18 cellular contexts compared by ENCODE assay signal in the genomic region with DNA sequence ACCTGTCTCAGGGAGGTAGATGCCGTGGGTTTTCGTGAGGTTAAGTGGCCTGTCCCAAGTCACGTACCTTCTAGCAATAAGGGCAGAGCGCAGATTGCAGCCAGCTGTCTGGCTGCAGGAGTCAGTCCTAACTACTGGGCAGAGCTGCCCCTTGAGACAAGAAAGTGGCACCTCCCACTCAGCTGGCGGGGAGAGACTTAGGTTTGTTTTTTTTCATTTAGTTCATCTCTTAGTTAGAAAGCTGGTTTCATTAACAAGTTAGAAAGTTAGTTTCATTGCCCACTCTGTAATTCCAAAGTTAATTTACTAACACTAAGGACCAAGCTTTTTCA.
DNase-seq lines count a peak whose midpoint lies in the region; ATAC-seq, FAIRE-seq and TF ChIP-seq lines count a peak whose summit lies in the region.
"Had no signal": no experiment of that assay in that cellular context is flagged by ENCODE, and none has a peak within 500 bp of the region (broad histone marks: within the 10 kb centered on the region; RNA-seq: fewer than 3 reads in every experiment).

No MANE protein-coding gene starts in this region.

- H3K4me3 ChIP-seq in A549 (no peak overlapping the region), NB4 (ENCODE audit: low read depth, low read length) (no peak overlapping the region), neural progenitor cell (no peak overlapping the region), testis (no peak overlapping the region)
- H3K4me3 ChIP-seq: spleen had no signal

- peak overlapping the region; percentile 81 to 91 for H3K27ac ChIP-seq in A549
- no peak overlapping the region for H3K27ac ChIP-seq in neural progenitor cell
- H3K27ac ChIP-seq in testis, result no peak overlapping the region
- H3K27ac ChIP-seq: HL-60 had no signal

- peaks cover 34% of the 10 kb centered on the region for H3F3A ChIP-seq in neural progenitor cell (ENCODE audit: low read depth)

- H4K20me1 ChIP-seq in neural progenitor cell (ENCODE audit: low read depth), result peaks cover 5% of the 10 kb centered on the region

- H3K27me3 Mint-ChIP-seq in chondrocyte (ENCODE audit: low read depth) (no peaks in the 10 kb centered on the region), neural progenitor cell (ENCODE audit: insufficient read depth, low read depth) (peaks cover 6% of the 10 kb centered on the region)

- no peaks in the 10 kb centered on the region for H3K9me3 Mint-ChIP-seq in chondrocyte (ENCODE audit: low read depth)
- H3K9me3 Mint-ChIP-seq in neural progenitor cell, result no peaks in the 10 kb centered on the region
- H3K9me3 Mint-ChIP-seq: natural killer cell treated with Interleukin-12 subunit alpha and Interleukin-12 subunit beta and Interleukin-15 and Interleukin-18, amount 100 ng/mL, for 72 hours had no signal

- peaks cover 45% of the 10 kb centered on the region for H3K4me1 ChIP-seq in A549
- H3K4me1 ChIP-seq in neural progenitor cell, result peaks cover 32% of the 10 kb centered on the region
- peaks cover 12% of the 10 kb centered on the region for H3K4me1 ChIP-seq in testis

- no peaks in the 10 kb centered on the region for H3K36me3 ChIP-seq in neural progenitor cell
- H3K36me3 ChIP-seq in testis (ENCODE audit: low read depth, missing control alignments), result no peaks in the 10 kb centered on the region
- H3K36me3 ChIP-seq: spleen had no signal

- no peak for FAIRE-seq in A549 (lab: Jason Lieb, UNC)

- WGBS in A549 (ENCODE audit: missing lambda C conversion rate), result 87% methylated on average over 5 of the region's 5 CpGs
- WGBS in testis, 2 donors, result 85 to 89% methylated on average over 5 of the region's 5 CpGs

- H2AFZ ChIP-seq in neural progenitor cell (replicated peaks), result no peak overlapping the region

- peak in 1 of 2 experiments; percentile 49; a peak in 3 of 6 replicates for ATAC-seq in A549
- ATAC-seq: natural killer cell treated with Interleukin-12 subunit alpha and Interleukin-12 subunit beta and Interleukin-15 and Interleukin-18, amount 100 ng/mL, for 72 hours; T-cell had no signal

- no peaks in the 10 kb centered on the region for H3K36me3 Mint-ChIP-seq in chondrocyte (ENCODE audit: low read depth)
- no peaks in the 10 kb centered on the region for H3K36me3 Mint-ChIP-seq in neural progenitor cell
- H3K36me3 Mint-ChIP-seq: activated naive CD8-positive, alpha-beta T cell; natural killer cell treated with Interleukin-12 subunit alpha and Interleukin-12 subunit beta and Interleukin-15 and Interleukin-18, amount 100 ng/mL, for 72 hours; T-cell had no signal

- TF ChIP-seq POLR2A in A549 (IDR thresholded peaks at IDR 0.05; ENCODE audit: low read length) (no peak), NB4 (IDR thresholded peaks at IDR 0.05; ENCODE audit: extremely low read depth, insufficient read length) (no peak), testis (IDR thresholded peaks at IDR 0.05) (no peak)

- H3K27me3 ChIP-seq in neural progenitor cell, result no peaks in the 10 kb centered on the region
- H3K27me3 ChIP-seq in testis, result no peaks in the 10 kb centered on the region

- intact Hi-C loops in testis (cut with DNase I; ENCODE audit: low total_unique reads), result no loop called here

- DNase-seq in A549 (ENCODE audit: low read depth in 1 of 2, low spot score in 1 of 2) (no peak), NB4 (ENCODE audit: low read depth) (peak; percentile 15), chondrocyte (ENCODE audit: low spot score) (no peak), neural progenitor cell (ENCODE audit: low spot score) (no peak), COR-L47 (lab: John Stamatoyannopoulos, UW) (no peak), testis (no peak), cerebellar nuclear complex (lab: John Stamatoyannopoulos, UW) (no peak)
- no peak for DNase-seq in effector CD8-positive, alpha-beta T cell (lab: John Stamatoyannopoulos, UW)
- DNase-seq: activated CD8-positive, alpha-beta memory T cell treated with anti-CD3 and anti-CD28 coated beads, Interleukin-2, amount 50 U/mL, for 48 hours; AML-193; erythroblast; Kasumi-1; NCI-H2081 treated with DMSO at 0.1 percent for 48 hours; spleen; T-cell had no signal

- H3K4me2 ChIP-seq in A549 (peak overlapping the region; percentile 45), neural progenitor cell (peak overlapping the region; percentile 67)

- TF ChIP-seq CTCF in A549 (IDR thresholded peaks at IDR 0.05) (no peak), NB4 (IDR thresholded peaks at IDR 0.05; ENCODE audit: low read depth, low read length) (no peak), chondrocyte (IDR thresholded peaks at IDR 0.05) (no peak), neural progenitor cell (IDR thresholded peaks at IDR 0.05) (no peak), testis (IDR thresholded peaks at IDR 0.05) (no peak)

- H3K79me2 ChIP-seq in neural progenitor cell (ENCODE audit: low read depth), result no peaks in the 10 kb centered on the region

- H3K4me3 Mint-ChIP-seq in chondrocyte (ENCODE audit: unreplicated experiment), result no peak overlapping the region
- no peak overlapping the region for H3K4me3 Mint-ChIP-seq in neural progenitor cell
- H3K4me3 Mint-ChIP-seq: activated naive CD8-positive, alpha-beta T cell; natural killer cell treated with Interleukin-12 subunit alpha and Interleukin-12 subunit beta and Interleukin-15 and Interleukin-18, amount 100 ng/mL, for 72 hours; T-cell had no signal

- peaks cover 36% of the 10 kb centered on the region for H3K4me1 Mint-ChIP-seq in chondrocyte (ENCODE audit: low read depth)
- H3K4me1 Mint-ChIP-seq in neural progenitor cell, result peaks cover 32% of the 10 kb centered on the region
- H3K4me1 Mint-ChIP-seq: T-cell had no signal

- peak overlapping the region; percentile 83 for H3K27ac Mint-ChIP-seq in chondrocyte (ENCODE audit: unreplicated experiment)
- H3K27ac Mint-ChIP-seq in neural progenitor cell, result no peak overlapping the region
- H3K27ac Mint-ChIP-seq: activated naive CD8-positive, alpha-beta T cell; natural killer cell treated with Interleukin-12 subunit alpha and Interleukin-12 subunit beta and Interleukin-15 and Interleukin-18, amount 100 ng/mL, for 72 hours; T-cell had no signal

- no peak for TF ChIP-seq RAD21 in A549 (conservative IDR thresholded peaks at IDR 0.05 in 1 of 2, IDR thresholded peaks at IDR 0.05 in 1 of 2)

- CTCF ChIA-PET in A549 (lab: Yijun Ruan, JAX), result interaction anchor here (0.9 to 1.2 kb wide), 2 partner anchors 21 to 369 kb away, joined by 3 read pairs; no protein-coding TSS in a partner anchor

- no peak overlapping the region for H3K9ac ChIP-seq in neural progenitor cell

- no peaks in the 10 kb centered on the region for H3K9me3 ChIP-seq in A549
- no peaks in the 10 kb centered on the region for H3K9me3 ChIP-seq in neural progenitor cell (ENCODE audit: low read depth)
- H3K9me3 ChIP-seq in testis, result no peaks in the 10 kb centered on the region

- POLR2A ChIA-PET in A549 (lab: Yijun Ruan, JAX), result no interaction called here

- no peak for TF ChIP-seq EP300 in A549 (IDR thresholded peaks at IDR 0.05)

TF ChIP-seq in A549, 52 proteins besides CTCF, POLR2A, EP300 and RAD21:
- no peak for TF ChIP-seq CEBPB (IDR thresholded peaks at IDR 0.05)
- TF ChIP-seq HOXA7 (CRISPR knock-in tag; IDR thresholded peaks at IDR 0.05), result no peak
- no peak for TF ChIP-seq RNF2 (IDR thresholded peaks at IDR 0.05; ENCODE audit: borderline replicate concordance, low read depth)
- no peak for TF ChIP-seq RFX5 (IDR thresholded peaks at IDR 0.05)
- TF ChIP-seq CHD2 (IDR thresholded peaks at IDR 0.05; ENCODE audit: low read length, partially characterized antibody), result no peak
- no peak for TF ChIP-seq HDAC2 (IDR thresholded peaks at IDR 0.05)

Comparison
In these comparisons a context has a peak if more than half of its experiments do, and no peak if none do; other contexts are left out.
1. H3K27ac ChIP-seq: peak in A549 (2 of 2); none in neural progenitor cell (single experiment) and testis (0 of 2).